2 cellular contexts compared by ENCODE assay signal in genomic region chr17:40551874-40552768, GRCh38.
A peak's percentile ranks its signal among the peaks of the same experiment; 100 is the strongest.
TF ChIP-seq lines count a peak whose summit lies in the region.

No MANE protein-coding gene starts in this region.

TF ChIP-seq in GM12878, 131 proteins besides CTCF, POLR2A, EP300 and RAD21 (continues in another document):
- TF ChIP-seq, protein P1, sequence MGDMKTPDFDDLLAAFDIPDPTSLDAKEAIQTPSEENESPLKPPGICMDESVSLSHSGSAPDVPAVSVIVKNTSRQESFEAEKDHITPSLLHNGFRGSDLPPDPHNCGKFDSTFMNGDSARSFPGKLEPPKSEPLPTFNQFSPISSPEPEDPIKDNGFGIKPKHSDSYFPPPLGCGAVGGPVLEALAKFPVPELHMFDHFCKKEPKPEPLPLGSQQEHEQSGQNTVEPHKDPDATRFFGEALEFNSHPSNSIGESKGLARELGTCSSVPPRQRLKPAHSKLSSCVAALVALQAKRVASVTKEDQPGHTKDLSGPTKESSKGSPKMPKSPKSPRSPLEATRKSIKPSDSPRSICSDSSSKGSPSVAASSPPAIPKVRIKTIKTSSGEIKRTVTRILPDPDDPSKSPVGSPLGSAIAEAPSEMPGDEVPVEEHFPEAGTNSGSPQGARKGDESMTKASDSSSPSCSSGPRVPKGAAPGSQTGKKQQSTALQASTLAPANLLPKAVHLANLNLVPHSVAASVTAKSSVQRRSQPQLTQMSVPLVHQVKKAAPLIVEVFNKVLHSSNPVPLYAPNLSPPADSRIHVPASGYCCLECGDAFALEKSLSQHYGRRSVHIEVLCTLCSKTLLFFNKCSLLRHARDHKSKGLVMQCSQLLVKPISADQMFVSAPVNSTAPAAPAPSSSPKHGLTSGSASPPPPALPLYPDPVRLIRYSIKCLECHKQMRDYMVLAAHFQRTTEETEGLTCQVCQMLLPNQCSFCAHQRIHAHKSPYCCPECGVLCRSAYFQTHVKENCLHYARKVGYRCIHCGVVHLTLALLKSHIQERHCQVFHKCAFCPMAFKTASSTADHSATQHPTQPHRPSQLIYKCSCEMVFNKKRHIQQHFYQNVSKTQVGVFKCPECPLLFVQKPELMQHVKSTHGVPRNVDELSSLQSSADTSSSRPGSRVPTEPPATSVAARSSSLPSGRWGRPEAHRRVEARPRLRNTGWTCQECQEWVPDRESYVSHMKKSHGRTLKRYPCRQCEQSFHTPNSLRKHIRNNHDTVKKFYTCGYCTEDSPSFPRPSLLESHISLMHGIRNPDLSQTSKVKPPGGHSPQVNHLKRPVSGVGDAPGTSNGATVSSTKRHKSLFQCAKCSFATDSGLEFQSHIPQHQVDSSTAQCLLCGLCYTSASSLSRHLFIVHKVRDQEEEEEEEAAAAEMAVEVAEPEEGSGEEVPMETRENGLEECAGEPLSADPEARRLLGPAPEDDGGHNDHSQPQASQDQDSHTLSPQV (IDR thresholded peaks at IDR 0.05): no peak
- TF ChIP-seq BCLAF1 (IDR thresholded peaks at IDR 0.05) (no peak; the same call in none of the 2 replicates), RELA (IDR thresholded peaks at IDR 0.05; ENCODE audit: borderline replicate concordance, partially characterized antibody) (no peak), WRNIP1 (IDR thresholded peaks at IDR 0.05; ENCODE audit: borderline replicate concordance, low read depth, low read length) (0 out of 2 replicates have a peak, but pooled peaks have one; percentile 45), POLR2AphosphoS2 (IDR thresholded peaks at IDR 0.05; ENCODE audit: low read depth, low read length) (peak; percentile 98), FOS (IDR thresholded peaks at IDR 0.05; ENCODE audit: borderline replicate concordance, extremely low read depth, insufficient read length) (no peak), STAT1 (conservative IDR thresholded peaks at IDR 0.05) (no peak), PAX8 (IDR thresholded peaks at IDR 0.05) (no peak), IKZF1 (conservative IDR thresholded peaks at IDR 0.05) (peak; percentile 69), BCL3 (IDR thresholded peaks at IDR 0.05; ENCODE audit: borderline replicate concordance, insufficient read depth, low read depth, low read length, poor library complexity, severe bottlenecking) (peak; percentile 74), BRCA1 (IDR thresholded peaks at IDR 0.05; ENCODE audit: low read depth, low read length) (0 out of 2 replicates have a peak, but pooled peaks have one; percentile 23), RUNX3 (IDR thresholded peaks at IDR 0.05; ENCODE audit: low read length) (peak; percentile 14; the same call in 1 of the 2 replicates), ZBED1 (IDR thresholded peaks at IDR 0.05; ENCODE audit: borderline replicate concordance) (peak; percentile 8; the same call in 1 of the 2 replicates), CREB1 (IDR thresholded peaks at IDR 0.05; ENCODE audit: low read depth) (peak; percentile 13), TAF1 (IDR thresholded peaks at IDR 0.05; ENCODE audit: borderline replicate concordance, low read depth, low read length) (no peak), PAX5 (IDR thresholded peaks at IDR 0.05; ENCODE audit: borderline replicate concordance, low read depth, low read length) (peak; percentile 60; the same call in 1 of the 2 replicates), PML (IDR thresholded peaks at IDR 0.05; ENCODE audit: low read length) (peak; percentile 78), MYB (IDR thresholded peaks at IDR 0.05; ENCODE audit: borderline replicate concordance, low read depth, low read length) (peak; percentile 45), CHD2 (IDR thresholded peaks at IDR 0.05; ENCODE audit: borderline replicate concordance, low read depth, low read length) (peak; percentile 86; the same call in 1 of the 2 replicates), SMAD5 (IDR thresholded peaks at IDR 0.05; ENCODE audit: low read depth) (peak; percentile 86; the same call in 1 of the 2 replicates), NRF1 (conservative IDR thresholded peaks at IDR 0.05; ENCODE audit: low read depth, low read length) (no peak)

TF ChIP-seq in liver, 16 proteins besides CTCF, POLR2A, EP300 and RAD21 (continued from another document):
- TF ChIP-seq RXRA (IDR thresholded peaks at IDR 0.05) (no peak), HNF4A (conservative IDR thresholded peaks at IDR 0.05) (no peak), YY1 (IDR thresholded peaks at IDR 0.05) (no peak), EGR1 (IDR thresholded peaks at IDR 0.05; ENCODE audit: low read depth in 2 of 2) (no peak)
